ENCODE assay signal across 24 cellular contexts in genomic region chr2:4269885-4270284, GRCh38.
DNase-seq lines count a peak whose midpoint lies in the region; ATAC-seq and TF ChIP-seq lines count a peak whose summit lies in the region.
"Had no signal": no experiment of that assay in that cellular context is flagged by ENCODE, and none has a peak within 500 bp of the region (broad histone marks: within the 10 kb centered on the region; RNA-seq: fewer than 3 reads in every experiment).

No MANE protein-coding gene starts in this region.

- H3K4me3 Mint-ChIP-seq in activated CD4-positive, alpha-beta T cell treated with anti-CD3 and anti-CD28 coated beads for 36 hours, result no peak overlapping the region
- no peak overlapping the region for H3K4me3 Mint-ChIP-seq in activated CD4-positive, alpha-beta T cell treated with anti-CD3 and anti-CD28 coated beads, Interleukin-2, amount 10 ng/mL, durations not matched to agents 7 days and 5 days
- H3K4me3 Mint-ChIP-seq: B cell; CD8-positive, alpha-beta T cell had no signal

- no peaks in the 10 kb centered on the region for H3K4me1 Mint-ChIP-seq in activated CD4-positive, alpha-beta T cell treated with anti-CD3 and anti-CD28 coated beads for 36 hours
- no peaks in the 10 kb centered on the region for H3K4me1 Mint-ChIP-seq in activated CD4-positive, alpha-beta T cell treated with anti-CD3 and anti-CD28 coated beads, Interleukin-2, amount 10 ng/mL, durations not matched to agents 7 days and 5 days

- TF ChIP-seq CTCF in body of pancreas (IDR thresholded peaks at IDR 0.05) (no peak), prostate gland (IDR thresholded peaks at IDR 0.05) (no peak)

- H3K9me3 Mint-ChIP-seq in activated CD4-positive, alpha-beta T cell treated with anti-CD3 and anti-CD28 coated beads for 36 hours (ENCODE audit: low read depth), result peaks cover 5% of the 10 kb centered on the region
- peaks cover 2% of the 10 kb centered on the region for H3K9me3 Mint-ChIP-seq in activated CD4-positive, alpha-beta T cell treated with anti-CD3 and anti-CD28 coated beads, Interleukin-2, amount 10 ng/mL, durations not matched to agents 7 days and 5 days

- intact Hi-C loops in activated CD4-positive, alpha-beta T cell treated with anti-CD3 and anti-CD28 coated beads for 36 hours (cut with DNase I, micrococcal nuclease), result no loop called here
- intact Hi-C loops in body of pancreas (cut with DNase I), result no loop called here
- intact Hi-C loops in prostate gland (cut with DNase I), result no loop called here

- H3K27me3 ChIP-seq in SJCRH30 (no peaks in the 10 kb centered on the region), body of pancreas (no peaks in the 10 kb centered on the region), prostate gland (replicated peaks; ENCODE audit: insufficient read depth) (no peaks in the 10 kb centered on the region)

- POLR2A ChIA-PET in activated CD4-positive, alpha-beta T cell treated with anti-CD3 and anti-CD28 coated beads for 36 hours (lab: Charles Lee), result no interaction called here
- POLR2A ChIA-PET in activated CD4-positive, alpha-beta T cell treated with anti-CD3 and anti-CD28 coated beads, Interleukin-2, amount 10 ng/mL, durations not matched to agents 7 days and 5 days (lab: Charles Lee), result no interaction called here

- TF ChIP-seq POLR2A in body of pancreas (IDR thresholded peaks at IDR 0.05) (no peak), prostate gland (IDR thresholded peaks at IDR 0.05) (no peak)

- H3K9me3 ChIP-seq in SJCRH30 (replicated peaks) (no peaks in the 10 kb centered on the region; the same call in 1 of the 2 replicates), body of pancreas (no peaks in the 10 kb centered on the region), prostate gland (no peaks in the 10 kb centered on the region)
- H3K9me3 ChIP-seq: Caco-2 had no signal

- H3K4me1 ChIP-seq in SJCRH30, result peaks cover 38% of the 10 kb centered on the region
- H3K4me1 ChIP-seq in body of pancreas, result no peaks in the 10 kb centered on the region
- no peaks in the 10 kb centered on the region for H3K4me1 ChIP-seq in prostate gland (replicated peaks)
- H3K4me1 ChIP-seq: A549, Caco-2 had no signal

- WGBS in body of pancreas, 2 donors, result 60 to 79% methylated on average over 2 of the region's 2 CpGs
- WGBS in prostate gland, result 88% methylated on average over 2 of the region's 2 CpGs

- H3K36me3 Mint-ChIP-seq in activated CD4-positive, alpha-beta T cell treated with anti-CD3 and anti-CD28 coated beads for 36 hours (ENCODE audit: low read depth), result no peaks in the 10 kb centered on the region
- H3K36me3 Mint-ChIP-seq in activated CD4-positive, alpha-beta T cell treated with anti-CD3 and anti-CD28 coated beads, Interleukin-2, amount 10 ng/mL, durations not matched to agents 7 days and 5 days (ENCODE audit: low read depth), result no peaks in the 10 kb centered on the region
- H3K36me3 Mint-ChIP-seq: CD8-positive, alpha-beta T cell had no signal

- H3K36me3 ChIP-seq in SJCRH30 (no peaks in the 10 kb centered on the region), body of pancreas (replicated peaks in 1 of 2; ENCODE audit: insufficient read depth in 1 of 2, low read depth in 2 of 2) (no peaks in the 10 kb centered on the region), prostate gland (no peaks in the 10 kb centered on the region)

- H3K27ac ChIP-seq in SJCRH30, result peak overlapping the region; percentile 33; the same call in 1 of the 2 replicates
- no peak overlapping the region for H3K27ac ChIP-seq in body of pancreas
- no peak overlapping the region for H3K27ac ChIP-seq in prostate gland
- H3K27ac ChIP-seq: A549, C4-2B had no signal

- H3K27ac Mint-ChIP-seq in activated CD4-positive, alpha-beta T cell treated with anti-CD3 and anti-CD28 coated beads for 36 hours, result no peak overlapping the region
- no peak overlapping the region for H3K27ac Mint-ChIP-seq in activated CD4-positive, alpha-beta T cell treated with anti-CD3 and anti-CD28 coated beads, Interleukin-2, amount 10 ng/mL, durations not matched to agents 7 days and 5 days
- H3K27ac Mint-ChIP-seq: B cell; CD8-positive, alpha-beta T cell had no signal

- H3K4me3 ChIP-seq in SJCRH30 (no peak overlapping the region), body of pancreas (no peak overlapping the region), prostate gland (no peak overlapping the region)
- H3K4me3 ChIP-seq: A549 had no signal

- peak; percentile 10 for DNase-seq in activated CD4-positive, alpha-beta T cell treated with anti-CD3 and anti-CD28 coated beads for 36 hours
- DNase-seq in activated CD4-positive, alpha-beta T cell treated with anti-CD3 and anti-CD28 coated beads, Interleukin-2, amount 10 ng/mL, durations not matched to agents 7 days and 5 days, result no peak
- DNase-seq in SJCRH30 (peak; percentile 61 to 70), left kidney (ENCODE audit: low read depth, low spot score) (peak; percentile 43), NCI-H69 (lab: John Stamatoyannopoulos, UW) (no peak), body of pancreas (no peak), prostate gland (ENCODE audit: low spot score) (no peak)
- DNase-seq: Caco-2; CD8-positive, alpha-beta T cell; DMS79 treated with DMSO at 0.1 percent for 48 hours; Karpas-422; MV-4-11; NCI-H1105; NCI-H1436 treated with DMSO at 0.1 percent for 48 hours; NCI-H1930; NCI-H2227 treated with DMSO at 0.1 percent for 48 hours; NCI-H524; NCI-H774; NK-92 treated with Interleukin-12 subunit alpha and Interleukin-12 subunit beta, amount 100 ng/mL, for 24 hours; PC-3 had no signal

- ATAC-seq in activated CD4-positive, alpha-beta T cell treated with anti-CD3 and anti-CD28 coated beads for 36 hours, result peak; percentile 69
- no peak for ATAC-seq in body of pancreas
- ATAC-seq: A549; CD8-positive, alpha-beta T cell; PC-3; SK-N-SH treated with all-trans-retinoic acid at 6 μM for 48 hours had no signal

- CTCF ChIA-PET in activated CD4-positive, alpha-beta T cell treated with anti-CD3 and anti-CD28 coated beads for 36 hours (lab: Charles Lee), result no interaction called here
- CTCF ChIA-PET in activated CD4-positive, alpha-beta T cell treated with anti-CD3 and anti-CD28 coated beads, Interleukin-2, amount 10 ng/mL, durations not matched to agents 7 days and 5 days (lab: Charles Lee), result no interaction called here

- no peaks in the 10 kb centered on the region for H3K27me3 Mint-ChIP-seq in activated CD4-positive, alpha-beta T cell treated with anti-CD3 and anti-CD28 coated beads for 36 hours
- H3K27me3 Mint-ChIP-seq in activated CD4-positive, alpha-beta T cell treated with anti-CD3 and anti-CD28 coated beads, Interleukin-2, amount 10 ng/mL, durations not matched to agents 7 days and 5 days, result no peaks in the 10 kb centered on the region
- H3K27me3 Mint-ChIP-seq: B cell had no signal

Comparison
In these comparisons a context has a peak if more than half of its experiments do, and no peak if none do; other contexts are left out.
1. DNase-seq: peak in activated CD4-positive, alpha-beta T cell treated with anti-CD3 and anti-CD28 coated beads for 36 hours (single experiment), SJCRH30 (2 of 2) and left kidney (single experiment); none in activated CD4-positive, alpha-beta T cell treated with anti-CD3 and anti-CD28 coated beads, Interleukin-2, amount 10 ng/mL, durations not matched to agents 7 days and 5 days (single experiment), NCI-H69 (single experiment), body of pancreas (0 of 4) and prostate gland (single experiment).